ENCODE assay signal across 8 cellular contexts in the genomic region with DNA sequence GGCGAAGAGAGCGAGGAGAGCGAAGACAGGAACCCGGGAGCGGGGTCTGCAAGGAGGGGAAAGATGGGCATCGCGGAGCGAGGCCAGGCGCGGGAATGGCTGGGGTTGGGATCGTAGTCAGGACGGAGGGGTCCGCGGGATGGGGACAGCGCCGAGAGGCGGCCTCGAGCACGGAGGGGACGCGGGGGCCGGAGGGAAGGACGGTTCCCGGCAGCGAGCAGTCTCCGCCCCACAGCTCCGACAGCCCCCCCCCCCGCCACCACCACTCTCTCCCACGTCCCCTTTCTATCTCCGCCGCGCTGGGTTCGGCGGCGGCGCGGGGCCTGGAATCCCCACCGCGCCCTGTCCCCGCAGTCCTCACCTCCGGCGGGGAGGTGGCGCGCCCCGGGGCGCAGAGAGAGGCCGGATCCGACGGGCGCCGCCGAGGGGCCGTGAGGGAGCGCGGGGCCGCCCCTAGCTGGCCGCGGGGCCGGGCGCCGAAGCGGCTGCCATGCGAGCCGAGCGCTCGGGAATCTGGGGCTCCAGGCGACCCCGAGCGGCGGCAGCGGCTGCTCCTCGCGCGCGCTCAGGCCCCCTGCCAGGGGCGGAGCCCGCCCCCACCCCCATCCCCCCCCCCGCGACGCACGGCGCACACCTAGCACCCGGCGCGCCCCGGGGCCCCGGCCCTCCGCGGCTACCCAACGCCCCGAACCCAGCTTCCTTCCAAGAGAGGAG. TPM values are rescaled to one million over a fixed set of nuclear protein-coding genes. Genes with fewer than 3 reads are reported as not detected.
DNase-seq lines count a peak whose midpoint lies in the region; ATAC-seq and TF ChIP-seq lines count a peak whose summit lies in the region.

A gene with protein sequence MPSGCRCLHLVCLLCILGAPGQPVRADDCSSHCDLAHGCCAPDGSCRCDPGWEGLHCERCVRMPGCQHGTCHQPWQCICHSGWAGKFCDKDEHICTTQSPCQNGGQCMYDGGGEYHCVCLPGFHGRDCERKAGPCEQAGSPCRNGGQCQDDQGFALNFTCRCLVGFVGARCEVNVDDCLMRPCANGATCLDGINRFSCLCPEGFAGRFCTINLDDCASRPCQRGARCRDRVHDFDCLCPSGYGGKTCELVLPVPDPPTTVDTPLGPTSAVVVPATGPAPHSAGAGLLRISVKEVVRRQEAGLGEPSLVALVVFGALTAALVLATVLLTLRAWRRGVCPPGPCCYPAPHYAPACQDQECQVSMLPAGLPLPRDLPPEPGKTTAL (minus strand): TSS at position 515 of the 714 bp plus-strand sequence. CDS start 723 bp downstream, outside the sequence.

- peaks cover 13% of the 10 kb centered on the region for H3K36me3 ChIP-seq in CD4-positive, CD25-positive, alpha-beta regulatory T cell (ENCODE audit: control insufficient read depth, insufficient read depth, low read length)
- H3K36me3 ChIP-seq in stomach, result peaks cover 9 to 32% (median 30%) of the 10 kb centered on the region in 4 donors

- H3K36me3 Mint-ChIP-seq in CD4-positive, CD25-positive, alpha-beta regulatory T cell, result no peaks in the 10 kb centered on the region
- peaks cover 3% of the 10 kb centered on the region for H3K36me3 Mint-ChIP-seq in memory B cell

- peak within 1 kb of the TSS; percentile 37 for H3K4me3 ChIP-seq in CD4-positive, CD25-positive, alpha-beta regulatory T cell (ENCODE audit: low read depth, low read length)
- H3K4me3 ChIP-seq in stomach, result peak within 1 kb of the TSS; percentile 49 to 68 (median 58)

- TF ChIP-seq CTCF in VCaP (conservative IDR thresholded peaks at IDR 0.05), result no peak
- TF ChIP-seq CTCF in stomach (IDR thresholded peaks at IDR 0.05), result no peak

- H3K4me3 Mint-ChIP-seq in CD4-positive, CD25-positive, alpha-beta regulatory T cell, result peak within 1 kb of the TSS; percentile 85 to 92 (median 90)
- H3K4me3 Mint-ChIP-seq in memory B cell, result peak within 1 kb of the TSS; percentile 91

- H3K9me3 Mint-ChIP-seq in CD4-positive, CD25-positive, alpha-beta regulatory T cell, result peaks cover 0 to 2% (median 0%) of the 10 kb centered on the region in 7 donors
- H3K9me3 Mint-ChIP-seq in memory B cell, result no peaks in the 10 kb centered on the region

- peaks cover 15% of the 10 kb centered on the region for H3K4me1 ChIP-seq in CD4-positive, CD25-positive, alpha-beta regulatory T cell (ENCODE audit: control insufficient read depth, insufficient read depth, low read length, poor library complexity, severe bottlenecking)
- peaks cover 16 to 22% (median 19%) of the 10 kb centered on the region in 4 donors for H3K4me1 ChIP-seq in stomach

- peaks cover 18% of the 10 kb centered on the region for H3K27me3 Mint-ChIP-seq in CD4-positive, CD25-positive, alpha-beta regulatory T cell
- H3K27me3 Mint-ChIP-seq in memory B cell, result peaks cover 2% of the 10 kb centered on the region

- no peak for TF ChIP-seq EP300 in stomach (IDR thresholded peaks at IDR 0.05)

- peak within 1 kb of the TSS; percentile 58 to 77 (median 66) for H3K27ac Mint-ChIP-seq in CD4-positive, CD25-positive, alpha-beta regulatory T cell
- peak within 1 kb of the TSS; percentile 69 for H3K27ac Mint-ChIP-seq in memory B cell

- 0 to 2% (median 1%) methylated on average over 36 to 88 of the region's 91 CpGs for WGBS in stomach, 5 donors

- peak; percentile 28 to 43 (median 28) for DNase-seq in CD4-positive, CD25-positive, alpha-beta regulatory T cell
- DNase-seq in dermis blood vessel endothelial cell, result peak; percentile 13
- peak; percentile 21 to 44 for DNase-seq in memory B cell (ENCODE audit: low spot score in 2 of 2)
- DNase-seq in stomach, result no peak
- DNase-seq in occipital lobe (lab: John Stamatoyannopoulos, UW), result no peak

- H3K9me3 ChIP-seq in CD4-positive, CD25-positive, alpha-beta regulatory T cell (ENCODE audit: control insufficient read depth in 2 of 2, low read length in 2 of 2), result no peaks in the 10 kb centered on the region
- no peaks in the 10 kb centered on the region for H3K9me3 ChIP-seq in stomach

- H3K27ac ChIP-seq in CD4-positive, CD25-positive, alpha-beta regulatory T cell (ENCODE audit: insufficient read depth, low read length, poor library complexity, severe bottlenecking), result peak within 1 kb of the TSS; percentile 45
- H3K27ac ChIP-seq in VCaP (peak within 1 kb of the TSS; percentile 53), stomach (peak within 1 kb of the TSS in 1 of 5 donors; percentile 43)

- no peaks in the 10 kb centered on the region for H3K27me3 ChIP-seq in CD4-positive, CD25-positive, alpha-beta regulatory T cell (ENCODE audit: control insufficient read depth, insufficient read depth, low read length)
- peaks cover 9 to 54% (median 24%) of the 10 kb centered on the region in 3 donors for H3K27me3 ChIP-seq in stomach

- intact Hi-C loops in stomach (cut with DNase I; ENCODE audit: low total_unique reads), result no loop called here

- H3K4me1 Mint-ChIP-seq in CD4-positive, CD25-positive, alpha-beta regulatory T cell, result peaks cover 0 to 20% (median 7%) of the 10 kb centered on the region in 4 donors
- peaks cover 18% of the 10 kb centered on the region for H3K4me1 Mint-ChIP-seq in memory B cell

- peak; percentile 43 to 52 for ATAC-seq in CD4-positive, CD25-positive, alpha-beta regulatory T cell (ENCODE audit: low read depth in 2 of 2)
- peak; percentile 26 for ATAC-seq in HG02678 (IDR thresholded peaks at IDR 0.05; ENCODE audit: unreplicated experiment)
- ATAC-seq in memory B cell (ENCODE audit: low read depth), result peak; percentile 61
- ATAC-seq in HG03139 (IDR thresholded peaks at IDR 0.05; ENCODE audit: unreplicated experiment), result no peak

- no peak for TF ChIP-seq POLR2A in stomach (IDR thresholded peaks at IDR 0.05)

RNA-seq across cellular contexts. Expression of the gene that starts here (rescaled TPM):
- 0.76 TPM for total RNA-seq in CD4-positive, CD25-positive, alpha-beta regulatory T cell
- polyA plus RNA-seq in CD4-positive, CD25-positive, alpha-beta regulatory T cell, result under 1 TPM in 3 of 4 donors, not detected in 1; 0.20 to 0.87 (median 0.70) TPM
- total RNA-seq in dermis blood vessel endothelial cell, result 0.60 and 0.68 TPM in 2 replicates
- under 1 TPM in 1 of 5 donors, not detected in 4; 0.37 TPM for total RNA-seq in stomach
- 10 to 100 TPM in 1 of 3 donors, not detected in 2; 17.0 TPM for polyA plus RNA-seq in stomach
- total RNA-seq in occipital lobe, result 7.3 TPM

Comparison
In these comparisons a context has a peak if more than half of its experiments do, and no peak if none do; other contexts are left out.
1. Peak in DNase-seq, ATAC-seq, H3K4me3 ChIP-seq and H3K27ac ChIP-seq in CD4-positive, CD25-positive, alpha-beta regulatory T cell; RNA of the gene not detected or under 1 TPM.
2. Peak in DNase-seq in dermis blood vessel endothelial cell; RNA of the gene not detected or under 1 TPM.
3. DNase-seq: peak in memory B cell (2 of 2); none in stomach (single experiment) and occipital lobe (single experiment).